ENCODE assay signal across 18 cellular contexts in genomic region chr13:36601186-36601585, GRCh38.
"Had no signal": no experiment of that assay in that cellular context is flagged by ENCODE, and none has a peak within 500 bp of the region (broad histone marks: within the 10 kb centered on the region; RNA-seq: fewer than 3 reads in every experiment).

No MANE protein-coding gene starts in this region.

- H3K9me3 Mint-ChIP-seq: activated CD4-positive, alpha-beta memory T cell treated with anti-CD3 and anti-CD28 coated beads, Interleukin-2, amount 10 ng/mL, durations not matched to agents 7 days and 5 days; brain had no signal

- H3K27me3 Mint-ChIP-seq: activated CD4-positive, alpha-beta memory T cell treated with anti-CD3 and anti-CD28 coated beads, Interleukin-2, amount 10 ng/mL, durations not matched to agents 7 days and 5 days had no signal

- H3K4me3 ChIP-seq: mucosa of descending colon, pancreas, sigmoid colon, stomach, testis had no signal

- H3K4me1 Mint-ChIP-seq: activated CD4-positive, alpha-beta memory T cell treated with anti-CD3 and anti-CD28 coated beads, Interleukin-2, amount 10 ng/mL, durations not matched to agents 7 days and 5 days; brain; memory B cell; naive thymus-derived CD8-positive, alpha-beta T cell had no signal

- H3K4me3 Mint-ChIP-seq: activated CD4-positive, alpha-beta memory T cell treated with anti-CD3 and anti-CD28 coated beads, Interleukin-2, amount 10 ng/mL, durations not matched to agents 7 days and 5 days; brain; memory B cell; naive thymus-derived CD8-positive, alpha-beta T cell had no signal

- H3K36me3 Mint-ChIP-seq: activated naive CD4-positive, alpha-beta T cell treated with anti-CD3 and anti-CD28 coated beads, Interleukin-2, amount 50 U/mL, for 72 hours; brain; memory B cell; naive thymus-derived CD8-positive, alpha-beta T cell had no signal

- H3K27ac Mint-ChIP-seq: activated CD4-positive, alpha-beta memory T cell treated with anti-CD3 and anti-CD28 coated beads, Interleukin-2, amount 10 ng/mL, durations not matched to agents 7 days and 5 days; activated naive CD4-positive, alpha-beta T cell treated with anti-CD3 and anti-CD28 coated beads, Interleukin-2, amount 50 U/mL, for 72 hours; brain; memory B cell; naive thymus-derived CD8-positive, alpha-beta T cell had no signal

- DNase-seq: activated CD4-positive, alpha-beta memory T cell treated with anti-CD3 and anti-CD28 coated beads, Interleukin-2, amount 10 ng/mL, durations not matched to agents 7 days and 5 days; activated effector memory CD4-positive, alpha-beta T cell treated with anti-CD3 and anti-CD28 coated beads, Interleukin-2, amount 50 U/mL, for 16 hours; activated T-cell treated with anti-CD3 and anti-CD28 coated beads, Interleukin-2, amount 50 U/mL, for 48 hours; amniotic stem cell; cortex of kidney; effector CD4-positive, alpha-beta T cell; islet precursor cell; mucosa of descending colon; naive thymus-derived CD8-positive, alpha-beta T cell; pancreas; sigmoid colon; stimulated activated CD4-positive, alpha-beta T cell treated with anti-CD3 and anti-CD28 coated beads, Interleukin-12 subunit alpha, Interleukin-12 subunit beta, amount 100 ng/mL, for 4 hours; stimulated activated CD4-positive, alpha-beta T cell treated with anti-CD3 and anti-CD28 coated beads, Interleukin-2, amount 100 ng/mL, for 24 hours; stomach; testis had no signal
